Comparison of ENCODE assay signal across 1 cellular context in the genomic region with DNA sequence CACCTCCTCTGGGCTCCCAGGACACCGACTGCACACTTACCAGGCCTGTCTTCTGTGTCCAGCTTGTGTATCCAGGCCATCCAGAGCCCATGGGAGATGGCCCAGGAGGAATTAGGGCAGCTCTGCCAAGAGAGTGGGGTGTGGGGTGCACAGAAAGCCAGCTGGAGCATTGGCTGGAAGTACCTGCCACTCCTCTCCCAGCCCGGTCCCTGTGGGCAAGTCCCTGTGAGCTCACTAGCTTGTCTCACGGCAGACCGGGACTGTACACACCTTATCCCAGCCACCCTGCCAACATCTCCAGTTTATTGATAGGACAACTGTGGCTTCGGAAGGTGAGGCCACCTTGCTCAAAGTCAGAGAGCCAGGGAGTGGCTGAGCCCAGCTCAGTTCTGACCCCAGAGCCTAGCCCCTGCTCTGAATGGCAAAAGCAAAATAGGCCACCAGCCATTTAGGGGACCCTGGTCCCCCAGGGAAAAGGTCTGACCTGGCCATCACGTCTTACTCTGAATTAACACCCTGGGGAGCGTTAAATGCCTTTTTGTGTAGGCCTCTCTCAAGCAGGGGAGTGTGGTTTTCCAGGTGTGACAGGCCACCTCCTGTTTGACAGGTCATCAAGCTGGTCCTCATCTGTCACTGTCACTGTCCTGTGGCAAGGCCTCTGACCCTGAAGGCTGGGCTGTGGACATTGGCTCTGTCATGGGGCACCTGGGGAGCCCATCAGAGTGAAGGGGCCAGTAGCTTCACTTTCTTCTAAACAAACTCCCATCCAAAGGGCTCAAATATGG.
A peak's percentile ranks its signal among the peaks of the same experiment; 100 is the strongest.
TF ChIP-seq lines count a peak whose summit lies in the region.

No MANE protein-coding gene starts in this region.

TF ChIP-seq in HepG2, 621 proteins besides CTCF, POLR2A, EP300 and RAD21 (continued from another document):
- TF ChIP-seq ARID4A (CRISPR knock-in tag; IDR thresholded peaks at IDR 0.05; ENCODE audit: borderline replicate concordance) (peak; percentile 40; the same call in 1 of the 2 replicates), ZFX (CRISPR knock-in tag; IDR thresholded peaks at IDR 0.05; ENCODE audit: low read depth) (peak; percentile 70), ZNF292 (CRISPR knock-in tag; IDR thresholded peaks at IDR 0.05; ENCODE audit: borderline replicate concordance, low read depth) (peak; percentile 41; the same call in 1 of the 2 replicates), ZNF232 (CRISPR knock-in tag; IDR thresholded peaks at IDR 0.05; ENCODE audit: borderline replicate concordance) (no peak), HMGA1 (CRISPR knock-in tag; conservative IDR thresholded peaks at IDR 0.05) (no peak), BRD4 (CRISPR knock-in tag; IDR thresholded peaks at IDR 0.05) (no peak), TGIF2 (CRISPR knock-in tag; IDR thresholded peaks at IDR 0.05) (peak; percentile 88; the same call in 1 of the 2 replicates), KLF11 (CRISPR knock-in tag; IDR thresholded peaks at IDR 0.05) (no peak), AHDC1 (CRISPR knock-in tag; IDR thresholded peaks at IDR 0.05; ENCODE audit: borderline replicate concordance) (no peak)
- TF ChIP-seq, protein P1, sequence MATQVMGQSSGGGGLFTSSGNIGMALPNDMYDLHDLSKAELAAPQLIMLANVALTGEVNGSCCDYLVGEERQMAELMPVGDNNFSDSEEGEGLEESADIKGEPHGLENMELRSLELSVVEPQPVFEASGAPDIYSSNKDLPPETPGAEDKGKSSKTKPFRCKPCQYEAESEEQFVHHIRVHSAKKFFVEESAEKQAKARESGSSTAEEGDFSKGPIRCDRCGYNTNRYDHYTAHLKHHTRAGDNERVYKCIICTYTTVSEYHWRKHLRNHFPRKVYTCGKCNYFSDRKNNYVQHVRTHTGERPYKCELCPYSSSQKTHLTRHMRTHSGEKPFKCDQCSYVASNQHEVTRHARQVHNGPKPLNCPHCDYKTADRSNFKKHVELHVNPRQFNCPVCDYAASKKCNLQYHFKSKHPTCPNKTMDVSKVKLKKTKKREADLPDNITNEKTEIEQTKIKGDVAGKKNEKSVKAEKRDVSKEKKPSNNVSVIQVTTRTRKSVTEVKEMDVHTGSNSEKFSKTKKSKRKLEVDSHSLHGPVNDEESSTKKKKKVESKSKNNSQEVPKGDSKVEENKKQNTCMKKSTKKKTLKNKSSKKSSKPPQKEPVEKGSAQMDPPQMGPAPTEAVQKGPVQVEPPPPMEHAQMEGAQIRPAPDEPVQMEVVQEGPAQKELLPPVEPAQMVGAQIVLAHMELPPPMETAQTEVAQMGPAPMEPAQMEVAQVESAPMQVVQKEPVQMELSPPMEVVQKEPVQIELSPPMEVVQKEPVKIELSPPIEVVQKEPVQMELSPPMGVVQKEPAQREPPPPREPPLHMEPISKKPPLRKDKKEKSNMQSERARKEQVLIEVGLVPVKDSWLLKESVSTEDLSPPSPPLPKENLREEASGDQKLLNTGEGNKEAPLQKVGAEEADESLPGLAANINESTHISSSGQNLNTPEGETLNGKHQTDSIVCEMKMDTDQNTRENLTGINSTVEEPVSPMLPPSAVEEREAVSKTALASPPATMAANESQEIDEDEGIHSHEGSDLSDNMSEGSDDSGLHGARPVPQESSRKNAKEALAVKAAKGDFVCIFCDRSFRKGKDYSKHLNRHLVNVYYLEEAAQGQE (IDR thresholded peaks at IDR 0.05; ENCODE audit: borderline replicate concordance in 1 of 2, low read depth in 1 of 2, low read length in 2 of 2): no peak
- TF ChIP-seq, protein P2, sequence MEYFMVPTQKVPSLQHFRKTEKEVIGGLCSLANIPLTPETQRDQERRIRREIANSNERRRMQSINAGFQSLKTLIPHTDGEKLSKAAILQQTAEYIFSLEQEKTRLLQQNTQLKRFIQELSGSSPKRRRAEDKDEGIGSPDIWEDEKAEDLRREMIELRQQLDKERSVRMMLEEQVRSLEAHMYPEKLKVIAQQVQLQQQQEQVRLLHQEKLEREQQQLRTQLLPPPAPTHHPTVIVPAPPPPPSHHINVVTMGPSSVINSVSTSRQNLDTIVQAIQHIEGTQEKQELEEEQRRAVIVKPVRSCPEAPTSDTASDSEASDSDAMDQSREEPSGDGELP (IDR thresholded peaks at IDR 0.05; ENCODE audit: borderline replicate concordance, low read depth): peak; percentile 55; the same call in 1 of the 2 replicates
